Comparison of ENCODE assay signal across 1 cellular context in genomic region chr1:203328714-203329122, GRCh38.
TF ChIP-seq lines count a peak whose summit lies in the region.

No MANE protein-coding gene starts in this region.

TF ChIP-seq in K562, 482 proteins besides CTCF, POLR2A, EP300 and RAD21 (continued from another document and continues in another):
- TF ChIP-seq ZNF79 (CRISPR knock-in tag; IDR thresholded peaks at IDR 0.05; ENCODE audit: low read depth), result no peak
- TF ChIP-seq MAFG (tag; conservative IDR thresholded peaks at IDR 0.05), result 0 out of 2 replicates have a peak, but pooled peaks have one; percentile 4
- no peak for TF ChIP-seq TBP (optimal IDR thresholded peaks at IDR 0.05; ENCODE audit: low read depth, low read length)
- peak; percentile 66 for TF ChIP-seq NFIC (IDR thresholded peaks at IDR 0.05)
- TF ChIP-seq TBL1XR1 (IDR thresholded peaks at IDR 0.05; ENCODE audit: low read length in 2 of 2), result no peak
- peak; percentile 27; the same call in 1 of the 2 replicates for TF ChIP-seq ZNF316 (IDR thresholded peaks at IDR 0.05)
- TF ChIP-seq DACH1 (IDR thresholded peaks at IDR 0.05; ENCODE audit: partially characterized antibody), result no peak
- no peak for TF ChIP-seq PRMT5 (CRISPR knock-in tag; IDR thresholded peaks at IDR 0.05)
- no peak for TF ChIP-seq CSDE1 (IDR thresholded peaks at IDR 0.05)
- TF ChIP-seq ZNF174 (CRISPR knock-in tag; IDR thresholded peaks at IDR 0.05), result no peak
- no peak for TF ChIP-seq CBX1 (IDR thresholded peaks at IDR 0.05; ENCODE audit: low read depth)
- no peak for TF ChIP-seq NCOA4 (IDR thresholded peaks at IDR 0.05; ENCODE audit: partially characterized antibody)
- TF ChIP-seq SMAD2 (IDR thresholded peaks at IDR 0.05; ENCODE audit: low read depth, low read length), result no peak
- TF ChIP-seq TCF7 (IDR thresholded peaks at IDR 0.05; ENCODE audit: borderline replicate concordance), result no peak
- no peak for TF ChIP-seq SNRNP70 (optimal IDR thresholded peaks at IDR 0.05; ENCODE audit: low read depth, low read length)
- TF ChIP-seq ZBTB17 (CRISPR knock-in tag; IDR thresholded peaks at IDR 0.05), result no peak
- TF ChIP-seq, protein P1, sequence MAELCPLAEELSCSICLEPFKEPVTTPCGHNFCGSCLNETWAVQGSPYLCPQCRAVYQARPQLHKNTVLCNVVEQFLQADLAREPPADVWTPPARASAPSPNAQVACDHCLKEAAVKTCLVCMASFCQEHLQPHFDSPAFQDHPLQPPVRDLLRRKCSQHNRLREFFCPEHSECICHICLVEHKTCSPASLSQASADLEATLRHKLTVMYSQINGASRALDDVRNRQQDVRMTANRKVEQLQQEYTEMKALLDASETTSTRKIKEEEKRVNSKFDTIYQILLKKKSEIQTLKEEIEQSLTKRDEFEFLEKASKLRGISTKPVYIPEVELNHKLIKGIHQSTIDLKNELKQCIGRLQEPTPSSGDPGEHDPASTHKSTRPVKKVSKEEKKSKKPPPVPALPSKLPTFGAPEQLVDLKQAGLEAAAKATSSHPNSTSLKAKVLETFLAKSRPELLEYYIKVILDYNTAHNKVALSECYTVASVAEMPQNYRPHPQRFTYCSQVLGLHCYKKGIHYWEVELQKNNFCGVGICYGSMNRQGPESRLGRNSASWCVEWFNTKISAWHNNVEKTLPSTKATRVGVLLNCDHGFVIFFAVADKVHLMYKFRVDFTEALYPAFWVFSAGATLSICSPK (IDR thresholded peaks at IDR 0.05; ENCODE audit: borderline replicate concordance), result no peak
- no peak for TF ChIP-seq ZNF766 (CRISPR knock-in tag; conservative IDR thresholded peaks at IDR 0.05)
- TF ChIP-seq ZNF324 (CRISPR knock-in tag; IDR thresholded peaks at IDR 0.05), result no peak
- TF ChIP-seq CHD4 (IDR thresholded peaks at IDR 0.05; ENCODE audit: insufficient read depth, insufficient replicate concordance, low read depth, low read length, poor library complexity, severe bottlenecking), result no peak
- no peak for TF ChIP-seq KLF13 (tag; IDR thresholded peaks at IDR 0.05; ENCODE audit: borderline replicate concordance, low read depth)
- TF ChIP-seq, protein P2, sequence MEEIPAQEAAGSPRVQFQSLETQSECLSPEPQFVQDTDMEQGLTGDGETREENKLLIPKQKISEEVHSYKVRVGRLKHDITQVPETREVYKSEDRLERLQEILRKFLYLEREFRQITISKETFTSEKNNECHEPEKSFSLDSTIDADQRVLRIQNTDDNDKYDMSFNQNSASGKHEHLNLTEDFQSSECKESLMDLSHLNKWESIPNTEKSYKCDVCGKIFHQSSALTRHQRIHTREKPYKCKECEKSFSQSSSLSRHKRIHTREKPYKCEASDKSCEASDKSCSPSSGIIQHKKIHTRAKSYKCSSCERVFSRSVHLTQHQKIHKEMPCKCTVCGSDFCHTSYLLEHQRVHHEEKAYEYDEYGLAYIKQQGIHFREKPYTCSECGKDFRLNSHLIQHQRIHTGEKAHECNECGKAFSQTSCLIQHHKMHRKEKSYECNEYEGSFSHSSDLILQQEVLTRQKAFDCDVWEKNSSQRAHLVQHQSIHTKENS (CRISPR knock-in tag; IDR thresholded peaks at IDR 0.05), result no peak
- no peak for TF ChIP-seq NCOA1 (IDR thresholded peaks at IDR 0.05; ENCODE audit: low read depth)
- TF ChIP-seq MCM5 (IDR thresholded peaks at IDR 0.05; ENCODE audit: low read depth), result no peak
- TF ChIP-seq RCOR1 (IDR thresholded peaks at IDR 0.05; ENCODE audit: borderline replicate concordance in 1 of 2, low read depth in 2 of 2, low read length in 2 of 2), result 0 out of 4 replicates have a peak, but pooled peaks of 1 of the 2 experiments have one; percentile 10
- no peak for TF ChIP-seq SRSF9 (IDR thresholded peaks at IDR 0.05; ENCODE audit: borderline replicate concordance, low read depth, low read length)
- TF ChIP-seq ZFX (CRISPR knock-in tag; IDR thresholded peaks at IDR 0.05), result no peak
- no peak for TF ChIP-seq PRPF4 (IDR thresholded peaks at IDR 0.05; ENCODE audit: insufficient read depth, low read depth, low read length, poor library complexity, severe bottlenecking)
- TF ChIP-seq DIDO1 (tag; IDR thresholded peaks at IDR 0.05; ENCODE audit: low read depth), result no peak
- TF ChIP-seq HMG20B (CRISPR knock-in tag; IDR thresholded peaks at IDR 0.05), result no peak
- no peak for TF ChIP-seq NELFE (IDR thresholded peaks at IDR 0.05; ENCODE audit: insufficient read depth, insufficient read length)
- TF ChIP-seq PHF8 (IDR thresholded peaks at IDR 0.05; ENCODE audit: borderline replicate concordance, low read length), result no peak
- no peak for TF ChIP-seq CBFB (CRISPR knock-in tag; IDR thresholded peaks at IDR 0.05)
- no peak for TF ChIP-seq RHOXF2B (CRISPR knock-in tag; conservative IDR thresholded peaks at IDR 0.05)
- TF ChIP-seq, protein P3, sequence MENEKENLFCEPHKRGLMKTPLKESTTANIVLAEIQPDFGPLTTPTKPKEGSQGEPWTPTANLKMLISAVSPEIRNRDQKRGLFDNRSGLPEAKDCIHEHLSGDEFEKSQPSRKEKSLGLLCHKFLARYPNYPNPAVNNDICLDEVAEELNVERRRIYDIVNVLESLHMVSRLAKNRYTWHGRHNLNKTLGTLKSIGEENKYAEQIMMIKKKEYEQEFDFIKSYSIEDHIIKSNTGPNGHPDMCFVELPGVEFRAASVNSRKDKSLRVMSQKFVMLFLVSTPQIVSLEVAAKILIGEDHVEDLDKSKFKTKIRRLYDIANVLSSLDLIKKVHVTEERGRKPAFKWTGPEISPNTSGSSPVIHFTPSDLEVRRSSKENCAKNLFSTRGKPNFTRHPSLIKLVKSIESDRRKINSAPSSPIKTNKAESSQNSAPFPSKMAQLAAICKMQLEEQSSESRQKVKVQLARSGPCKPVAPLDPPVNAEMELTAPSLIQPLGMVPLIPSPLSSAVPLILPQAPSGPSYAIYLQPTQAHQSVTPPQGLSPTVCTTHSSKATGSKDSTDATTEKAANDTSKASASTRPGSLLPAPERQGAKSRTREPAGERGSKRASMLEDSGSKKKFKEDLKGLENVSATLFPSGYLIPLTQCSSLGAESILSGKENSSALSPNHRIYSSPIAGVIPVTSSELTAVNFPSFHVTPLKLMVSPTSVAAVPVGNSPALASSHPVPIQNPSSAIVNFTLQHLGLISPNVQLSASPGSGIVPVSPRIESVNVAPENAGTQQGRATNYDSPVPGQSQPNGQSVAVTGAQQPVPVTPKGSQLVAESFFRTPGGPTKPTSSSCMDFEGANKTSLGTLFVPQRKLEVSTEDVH (IDR thresholded peaks at IDR 0.05; ENCODE audit: low read depth, partially characterized antibody), result no peak
- no peak for TF ChIP-seq ZNF695 (CRISPR knock-in tag; IDR thresholded peaks at IDR 0.05)
- TF ChIP-seq ASH1L (IDR thresholded peaks at IDR 0.05; ENCODE audit: borderline replicate concordance, low read depth, partially characterized antibody), result no peak
- TF ChIP-seq, protein P4, sequence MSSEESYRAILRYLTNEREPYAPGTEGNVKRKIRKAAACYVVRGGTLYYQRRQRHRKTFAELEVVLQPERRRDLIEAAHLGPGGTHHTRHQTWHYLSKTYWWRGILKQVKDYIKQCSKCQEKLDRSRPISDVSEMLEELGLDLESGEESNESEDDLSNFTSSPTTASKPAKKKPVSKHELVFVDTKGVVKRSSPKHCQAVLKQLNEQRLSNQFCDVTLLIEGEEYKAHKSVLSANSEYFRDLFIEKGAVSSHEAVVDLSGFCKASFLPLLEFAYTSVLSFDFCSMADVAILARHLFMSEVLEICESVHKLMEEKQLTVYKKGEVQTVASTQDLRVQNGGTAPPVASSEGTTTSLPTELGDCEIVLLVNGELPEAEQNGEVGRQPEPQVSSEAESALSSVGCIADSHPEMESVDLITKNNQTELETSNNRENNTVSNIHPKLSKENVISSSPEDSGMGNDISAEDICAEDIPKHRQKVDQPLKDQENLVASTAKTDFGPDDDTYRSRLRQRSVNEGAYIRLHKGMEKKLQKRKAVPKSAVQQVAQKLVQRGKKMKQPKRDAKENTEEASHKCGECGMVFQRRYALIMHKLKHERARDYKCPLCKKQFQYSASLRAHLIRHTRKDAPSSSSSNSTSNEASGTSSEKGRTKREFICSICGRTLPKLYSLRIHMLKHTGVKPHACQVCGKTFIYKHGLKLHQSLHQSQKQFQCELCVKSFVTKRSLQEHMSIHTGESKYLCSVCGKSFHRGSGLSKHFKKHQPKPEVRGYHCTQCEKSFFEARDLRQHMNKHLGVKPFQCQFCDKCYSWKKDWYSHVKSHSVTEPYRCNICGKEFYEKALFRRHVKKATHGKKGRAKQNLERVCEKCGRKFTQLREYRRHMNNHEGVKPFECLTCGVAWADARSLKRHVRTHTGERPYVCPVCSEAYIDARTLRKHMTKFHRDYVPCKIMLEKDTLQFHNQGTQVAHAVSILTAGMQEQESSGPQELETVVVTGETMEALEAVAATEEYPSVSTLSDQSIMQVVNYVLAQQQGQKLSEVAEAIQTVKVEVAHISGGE (CRISPR knock-in tag; IDR thresholded peaks at IDR 0.05), result no peak
- TF ChIP-seq BMI1 (IDR thresholded peaks at IDR 0.05; ENCODE audit: low read length), result no peak
- TF ChIP-seq PTTG1 (tag; IDR thresholded peaks at IDR 0.05; ENCODE audit: low read depth), result no peak
- peak; percentile 20; the same call in 1 of the 2 replicates for TF ChIP-seq CBFA2T3 (IDR thresholded peaks at IDR 0.05)
- TF ChIP-seq ZBED1 (IDR thresholded peaks at IDR 0.05), result no peak
- TF ChIP-seq CREM (IDR thresholded peaks at IDR 0.05; ENCODE audit: low read depth), result 0 out of 2 replicates have a peak, but pooled peaks have one; percentile 24
- no peak for TF ChIP-seq ZNF133 (CRISPR knock-in tag; IDR thresholded peaks at IDR 0.05)
- TF ChIP-seq, protein P5, sequence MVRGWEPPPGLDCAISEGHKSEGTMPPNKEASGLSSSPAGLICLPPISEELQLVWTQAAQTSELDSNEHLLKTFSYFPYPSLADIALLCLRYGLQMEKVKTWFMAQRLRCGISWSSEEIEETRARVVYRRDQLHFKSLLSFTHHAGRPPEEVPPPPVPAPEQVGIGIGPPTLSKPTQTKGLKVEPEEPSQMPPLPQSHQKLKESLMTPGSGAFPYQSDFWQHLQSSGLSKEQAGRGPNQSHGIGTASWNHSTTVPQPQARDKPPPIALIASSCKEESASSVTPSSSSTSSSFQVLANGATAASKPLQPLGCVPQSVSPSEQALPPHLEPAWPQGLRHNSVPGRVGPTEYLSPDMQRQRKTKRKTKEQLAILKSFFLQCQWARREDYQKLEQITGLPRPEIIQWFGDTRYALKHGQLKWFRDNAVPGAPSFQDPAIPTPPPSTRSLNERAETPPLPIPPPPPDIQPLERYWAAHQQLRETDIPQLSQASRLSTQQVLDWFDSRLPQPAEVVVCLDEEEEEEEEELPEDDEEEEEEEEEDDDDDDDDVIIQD (CRISPR knock-in tag; IDR thresholded peaks at IDR 0.05), result no peak
- no peak for TF ChIP-seq TFAM (CRISPR knock-in tag; conservative IDR thresholded peaks at IDR 0.05)
- no peak for TF ChIP-seq PHF20 (IDR thresholded peaks at IDR 0.05; ENCODE audit: partially characterized antibody)
- no peak for TF ChIP-seq RBFOX2 (IDR thresholded peaks at IDR 0.05; ENCODE audit: low read depth, low read length)
- TF ChIP-seq, protein P6, sequence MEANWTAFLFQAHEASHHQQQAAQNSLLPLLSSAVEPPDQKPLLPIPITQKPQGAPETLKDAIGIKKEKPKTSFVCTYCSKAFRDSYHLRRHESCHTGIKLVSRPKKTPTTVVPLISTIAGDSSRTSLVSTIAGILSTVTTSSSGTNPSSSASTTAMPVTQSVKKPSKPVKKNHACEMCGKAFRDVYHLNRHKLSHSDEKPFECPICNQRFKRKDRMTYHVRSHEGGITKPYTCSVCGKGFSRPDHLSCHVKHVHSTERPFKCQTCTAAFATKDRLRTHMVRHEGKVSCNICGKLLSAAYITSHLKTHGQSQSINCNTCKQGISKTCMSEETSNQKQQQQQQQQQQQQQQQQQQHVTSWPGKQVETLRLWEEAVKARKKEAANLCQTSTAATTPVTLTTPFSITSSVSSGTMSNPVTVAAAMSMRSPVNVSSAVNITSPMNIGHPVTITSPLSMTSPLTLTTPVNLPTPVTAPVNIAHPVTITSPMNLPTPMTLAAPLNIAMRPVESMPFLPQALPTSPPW (CRISPR knock-in tag; IDR thresholded peaks at IDR 0.05), result no peak
- peak; percentile 44; the same call in 1 of the 2 replicates for TF ChIP-seq TFAP4 (CRISPR knock-in tag; IDR thresholded peaks at IDR 0.05; ENCODE audit: borderline replicate concordance)
- no peak for TF ChIP-seq GATAD2B (IDR thresholded peaks at IDR 0.05; ENCODE audit: borderline replicate concordance)
- TF ChIP-seq, protein P7, sequence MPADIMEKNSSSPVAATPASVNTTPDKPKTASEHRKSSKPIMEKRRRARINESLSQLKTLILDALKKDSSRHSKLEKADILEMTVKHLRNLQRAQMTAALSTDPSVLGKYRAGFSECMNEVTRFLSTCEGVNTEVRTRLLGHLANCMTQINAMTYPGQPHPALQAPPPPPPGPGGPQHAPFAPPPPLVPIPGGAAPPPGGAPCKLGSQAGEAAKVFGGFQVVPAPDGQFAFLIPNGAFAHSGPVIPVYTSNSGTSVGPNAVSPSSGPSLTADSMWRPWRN (IDR thresholded peaks at IDR 0.05; ENCODE audit: low read depth), result no peak
- TF ChIP-seq KLF6 (CRISPR knock-in tag; IDR thresholded peaks at IDR 0.05; ENCODE audit: borderline replicate concordance), result no peak
- TF ChIP-seq SMAD1 (IDR thresholded peaks at IDR 0.05; ENCODE audit: low read depth, low read length, partially characterized antibody), result no peak
- TF ChIP-seq, protein P8, sequence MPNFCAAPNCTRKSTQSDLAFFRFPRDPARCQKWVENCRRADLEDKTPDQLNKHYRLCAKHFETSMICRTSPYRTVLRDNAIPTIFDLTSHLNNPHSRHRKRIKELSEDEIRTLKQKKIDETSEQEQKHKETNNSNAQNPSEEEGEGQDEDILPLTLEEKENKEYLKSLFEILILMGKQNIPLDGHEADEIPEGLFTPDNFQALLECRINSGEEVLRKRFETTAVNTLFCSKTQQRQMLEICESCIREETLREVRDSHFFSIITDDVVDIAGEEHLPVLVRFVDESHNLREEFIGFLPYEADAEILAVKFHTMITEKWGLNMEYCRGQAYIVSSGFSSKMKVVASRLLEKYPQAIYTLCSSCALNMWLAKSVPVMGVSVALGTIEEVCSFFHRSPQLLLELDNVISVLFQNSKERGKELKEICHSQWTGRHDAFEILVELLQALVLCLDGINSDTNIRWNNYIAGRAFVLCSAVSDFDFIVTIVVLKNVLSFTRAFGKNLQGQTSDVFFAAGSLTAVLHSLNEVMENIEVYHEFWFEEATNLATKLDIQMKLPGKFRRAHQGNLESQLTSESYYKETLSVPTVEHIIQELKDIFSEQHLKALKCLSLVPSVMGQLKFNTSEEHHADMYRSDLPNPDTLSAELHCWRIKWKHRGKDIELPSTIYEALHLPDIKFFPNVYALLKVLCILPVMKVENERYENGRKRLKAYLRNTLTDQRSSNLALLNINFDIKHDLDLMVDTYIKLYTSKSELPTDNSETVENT (CRISPR knock-in tag; IDR thresholded peaks at IDR 0.05), result no peak
- TF ChIP-seq JUN (IDR thresholded peaks at IDR 0.05; ENCODE audit: borderline replicate concordance, low read depth, low read length), result no peak
- TF ChIP-seq JUN (CRISPR knock-in tag; IDR thresholded peaks at IDR 0.05; ENCODE audit: borderline replicate concordance), result no peak
- no peak for TF ChIP-seq MYC (IDR thresholded peaks at IDR 0.05; ENCODE audit: low read depth, low read length)
- TF ChIP-seq MYC (CRISPR knock-in tag; IDR thresholded peaks at IDR 0.05; ENCODE audit: borderline replicate concordance, low read depth), result no peak
- no peak for TF ChIP-seq RBM14 (IDR thresholded peaks at IDR 0.05; ENCODE audit: borderline replicate concordance, insufficient read depth, low read depth, low read length)
